8 cellular contexts compared by ENCODE assay signal in the genomic region with DNA sequence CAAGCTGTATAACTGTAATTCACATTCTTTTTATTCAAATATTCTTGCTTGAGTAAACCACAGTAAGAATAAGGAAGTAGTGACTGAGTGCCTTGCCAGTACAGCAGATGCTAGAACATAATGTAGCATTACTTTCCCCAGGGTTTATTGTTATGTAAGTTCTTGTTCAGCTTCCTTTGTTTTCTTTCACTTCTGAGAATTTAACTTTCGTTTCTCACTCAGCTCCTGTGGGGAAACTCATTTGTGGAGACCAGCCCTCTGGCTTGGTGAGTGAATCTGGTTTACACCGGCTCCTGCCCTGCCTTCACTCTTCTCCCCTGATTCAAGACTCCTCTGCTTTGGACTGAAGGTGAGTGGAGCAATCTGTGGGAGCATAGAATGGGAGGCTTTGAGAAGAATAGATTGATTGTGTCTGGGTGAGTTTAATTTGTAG. TPM values are rescaled to one million over a fixed set of nuclear protein-coding genes. Genes with fewer than 3 reads are reported as not detected.
DNase-seq lines count a peak whose midpoint lies in the region; FAIRE-seq and TF ChIP-seq lines count a peak whose summit lies in the region.

A gene with protein sequence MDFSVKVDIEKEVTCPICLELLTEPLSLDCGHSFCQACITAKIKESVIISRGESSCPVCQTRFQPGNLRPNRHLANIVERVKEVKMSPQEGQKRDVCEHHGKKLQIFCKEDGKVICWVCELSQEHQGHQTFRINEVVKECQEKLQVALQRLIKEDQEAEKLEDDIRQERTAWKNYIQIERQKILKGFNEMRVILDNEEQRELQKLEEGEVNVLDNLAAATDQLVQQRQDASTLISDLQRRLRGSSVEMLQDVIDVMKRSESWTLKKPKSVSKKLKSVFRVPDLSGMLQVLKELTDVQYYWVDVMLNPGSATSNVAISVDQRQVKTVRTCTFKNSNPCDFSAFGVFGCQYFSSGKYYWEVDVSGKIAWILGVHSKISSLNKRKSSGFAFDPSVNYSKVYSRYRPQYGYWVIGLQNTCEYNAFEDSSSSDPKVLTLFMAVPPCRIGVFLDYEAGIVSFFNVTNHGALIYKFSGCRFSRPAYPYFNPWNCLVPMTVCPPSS (plus strand): TSS at position 240 of the 433 bp plus-strand sequence. CDS start 6,443 bp downstream, outside the sequence.

- H3K36me3 Mint-ChIP-seq in HFFc6 (ENCODE audit: low read depth), result peaks cover 30% of the 10 kb centered on the region
- peaks cover 22% of the 10 kb centered on the region for H3K36me3 Mint-ChIP-seq in activated T-helper 1 cell treated with anti-CD3 and anti-CD28 coated beads, Interleukin-12 subunit alpha, Interleukin-12 subunit beta, Interleukin-2, Interleukin-4 antibody, amounts not matched to agents 30 ng/mL and 10 ng/mL and 1 ng/mL, durations not matched to agents 14 hours and 24 hours and 36 hours (ENCODE audit: low read depth)
- H3K36me3 Mint-ChIP-seq in neural progenitor cell, result no peaks in the 10 kb centered on the region

- H3K9me3 ChIP-seq in neural progenitor cell (ENCODE audit: low read depth) (no peaks in the 10 kb centered on the region), tibial nerve (no peaks in the 10 kb centered on the region)

- H3F3A ChIP-seq in neural progenitor cell (ENCODE audit: low read depth), result peaks cover 37% of the 10 kb centered on the region

- peak in 1 of 2 donors; percentile 26 for TF ChIP-seq POLR2A in tibial nerve (IDR thresholded peaks at IDR 0.05)

- H3K27ac Mint-ChIP-seq in HFFc6, result peak within 1 kb of the TSS; percentile 97
- H3K27ac Mint-ChIP-seq in activated T-helper 1 cell treated with anti-CD3 and anti-CD28 coated beads, Interleukin-12 subunit alpha, Interleukin-12 subunit beta, Interleukin-2, Interleukin-4 antibody, amounts not matched to agents 30 ng/mL and 10 ng/mL and 1 ng/mL, durations not matched to agents 14 hours and 24 hours and 36 hours, result peak within 1 kb of the TSS; percentile 89
- H3K27ac Mint-ChIP-seq in neural progenitor cell, result peak within 1 kb of the TSS; percentile 33

- FAIRE-seq in HTR-8/SVneo (lab: Jason Lieb, UNC), result no peak

- peak within 1 kb of the TSS; percentile 81 for H2AFZ ChIP-seq in neural progenitor cell (replicated peaks)

- TF ChIP-seq EP300 in tibial nerve (IDR thresholded peaks at IDR 0.05), result peak; percentile 39 to 82

- WGBS in tibial nerve, 2 donors, result 5 to 6% methylated on average over 2 of the region's 2 CpGs

- peak within 1 kb of the TSS; percentile 64 for H3K4me3 ChIP-seq in GM12865 (ENCODE audit: low read depth, low read length)
- peak within 1 kb of the TSS; percentile 60 for H3K4me3 ChIP-seq in fibroblast of pulmonary artery (replicated peaks; ENCODE audit: low read depth, low read length)
- peak within 1 kb of the TSS; percentile 15 for H3K4me3 ChIP-seq in neural progenitor cell
- H3K4me3 ChIP-seq in tibial nerve, result peak within 1 kb of the TSS; percentile 20 to 54 (median 47)

- peak; percentile 91 for DNase-seq in GM12865 (ENCODE audit: low read depth)
- peak; percentile 55 for DNase-seq in HFFc6
- peak; percentile 72 for DNase-seq in NOMO-1 treated with dmso at 0.1 percent for 144 hours (lab: John Stamatoyannopoulos, UW; ENCODE audit: unreplicated experiment)
- DNase-seq in activated T-helper 1 cell treated with anti-CD3 and anti-CD28 coated beads, Interleukin-12 subunit alpha, Interleukin-12 subunit beta, Interleukin-2, Interleukin-4 antibody, amounts not matched to agents 30 ng/mL and 10 ng/mL and 1 ng/mL, durations not matched to agents 14 hours and 24 hours and 36 hours (ENCODE audit: low spot score), result peak; percentile 59
- DNase-seq in fibroblast of pulmonary artery (ENCODE audit: low read depth), result peak; percentile 80
- DNase-seq in neural progenitor cell (ENCODE audit: low spot score), result peak; percentile 43
- peak in 1 of 2 donors; percentile 62 for DNase-seq in tibial nerve (ENCODE audit: low spot score in 2 of 2)
- no peak for DNase-seq in HTR-8/SVneo (ENCODE audit: insufficient read length, low spot score)

- no peaks in the 10 kb centered on the region for H3K27me3 ChIP-seq in neural progenitor cell
- no peaks in the 10 kb centered on the region for H3K27me3 ChIP-seq in tibial nerve

- TF ChIP-seq CTCF in GM12865 (IDR thresholded peaks at IDR 0.05; ENCODE audit: insufficient read depth, low read depth, low read length, missing control alignments) (no peak), HFFc6 (IDR thresholded peaks at IDR 0.05) (no peak), fibroblast of pulmonary artery (IDR thresholded peaks at IDR 0.05; ENCODE audit: low read length, missing control alignments) (no peak), neural progenitor cell (IDR thresholded peaks at IDR 0.05) (no peak), tibial nerve (IDR thresholded peaks at IDR 0.05) (no peak)

- H3K4me2 ChIP-seq in neural progenitor cell, result peak within 1 kb of the TSS; percentile 69

- H3K27me3 Mint-ChIP-seq in HFFc6 (ENCODE audit: insufficient read depth) (no peaks in the 10 kb centered on the region), neural progenitor cell (ENCODE audit: insufficient read depth, low read depth) (no peaks in the 10 kb centered on the region)
- H3K27me3 Mint-ChIP-seq in activated T-helper 1 cell treated with anti-CD3 and anti-CD28 coated beads, Interleukin-12 subunit alpha, Interleukin-12 subunit beta, Interleukin-2, Interleukin-4 antibody, amounts not matched to agents 30 ng/mL and 10 ng/mL and 1 ng/mL, durations not matched to agents 14 hours and 24 hours and 36 hours (ENCODE audit: insufficient read depth), result no peaks in the 10 kb centered on the region

- H3K4me1 Mint-ChIP-seq in HFFc6 (ENCODE audit: low read depth) (peaks cover 64% of the 10 kb centered on the region), neural progenitor cell (peaks cover 15% of the 10 kb centered on the region)
- H3K4me1 Mint-ChIP-seq in activated T-helper 1 cell treated with anti-CD3 and anti-CD28 coated beads, Interleukin-12 subunit alpha, Interleukin-12 subunit beta, Interleukin-2, Interleukin-4 antibody, amounts not matched to agents 30 ng/mL and 10 ng/mL and 1 ng/mL, durations not matched to agents 14 hours and 24 hours and 36 hours (ENCODE audit: low read depth), result peaks cover 52% of the 10 kb centered on the region

- H3K9me3 Mint-ChIP-seq in HFFc6 (no peaks in the 10 kb centered on the region), neural progenitor cell (no peaks in the 10 kb centered on the region)
- no peaks in the 10 kb centered on the region for H3K9me3 Mint-ChIP-seq in activated T-helper 1 cell treated with anti-CD3 and anti-CD28 coated beads, Interleukin-12 subunit alpha, Interleukin-12 subunit beta, Interleukin-2, Interleukin-4 antibody, amounts not matched to agents 30 ng/mL and 10 ng/mL and 1 ng/mL, durations not matched to agents 14 hours and 24 hours and 36 hours

- H3K4me3 Mint-ChIP-seq in HFFc6, result peak within 1 kb of the TSS; percentile 94
- peak within 1 kb of the TSS; percentile 93 for H3K4me3 Mint-ChIP-seq in activated T-helper 1 cell treated with anti-CD3 and anti-CD28 coated beads, Interleukin-12 subunit alpha, Interleukin-12 subunit beta, Interleukin-2, Interleukin-4 antibody, amounts not matched to agents 30 ng/mL and 10 ng/mL and 1 ng/mL, durations not matched to agents 14 hours and 24 hours and 36 hours
- H3K4me3 Mint-ChIP-seq in neural progenitor cell, result no peak within 1 kb of the TSS

- peaks cover 25% of the 10 kb centered on the region for H3K4me1 ChIP-seq in neural progenitor cell
- peaks cover 0 to 43% (median 10%) of the 10 kb centered on the region in 4 donors for H3K4me1 ChIP-seq in tibial nerve

- intact Hi-C loops in activated T-helper 1 cell treated with anti-CD3 and anti-CD28 coated beads, Interleukin-12 subunit alpha, Interleukin-12 subunit beta, Interleukin-2, Interleukin-4 antibody, amounts not matched to agents 30 ng/mL and 10 ng/mL and 1 ng/mL, durations not matched to agents 14 hours and 24 hours and 36 hours (cut with micrococcal nuclease), result loop anchor here (1.0 to 10.0 kb wide), 6 partner anchors 47 to 925 kb away; partner anchors contain the start of genes ARFIP2, CAVIN3, TAF10 and TIMM10B

- peaks cover 17% of the 10 kb centered on the region for H3K79me2 ChIP-seq in neural progenitor cell (ENCODE audit: low read depth)

- H3K9ac ChIP-seq in neural progenitor cell, result no peak within 1 kb of the TSS

- no peaks in the 10 kb centered on the region for H3K36me3 ChIP-seq in neural progenitor cell
- H3K36me3 ChIP-seq in tibial nerve, result no peaks in the 10 kb centered on the region

- no peaks in the 10 kb centered on the region for H4K20me1 ChIP-seq in neural progenitor cell (ENCODE audit: low read depth)

- peak within 1 kb of the TSS; percentile 93 for H3K27ac ChIP-seq in neural progenitor cell
- H3K27ac ChIP-seq in tibial nerve, result peak within 1 kb of the TSS; percentile 55 to 95 (median 86)

RNA-seq across cellular contexts. Expression of the gene that starts here (rescaled TPM):
- 100 to 1,000 TPM in 5 of 6 experiments, 10 to 100 TPM in 1; 77.9 to 131 (median 118) TPM for total RNA-seq in HFFc6 (2021; fragmentation: NEBNext Ultra II Directional; extraction: Animal tissue kit (Norgen Biotek cat#: 25700))
- total RNA-seq in activated T-helper 1 cell treated with anti-CD3 and anti-CD28 coated beads, Interleukin-12 subunit alpha, Interleukin-12 subunit beta, Interleukin-2, Interleukin-4 antibody, amounts not matched to agents 30 ng/mL and 10 ng/mL and 1 ng/mL, durations not matched to agents 14 hours and 24 hours and 36 hours, result 125 and 127 TPM in 2 replicates
- total RNA-seq in neural progenitor cell (ENCODE audit: low replicate concordance) (15.1 and 21.3 TPM in 2 replicates), tibial nerve (100 to 1,000 TPM in 2 of 4 donors, 10 to 100 TPM in 2; 78.3 to 131 (median 100) TPM)

Comparison
In these comparisons a context has a peak if more than half of its experiments do, and no peak if none do; other contexts are left out.
1. H3K27ac Mint-ChIP-seq: peak in every context shown above with its lines; median percentile 97 in HFFc6; 89 in activated T-helper 1 cell treated with anti-CD3 and anti-CD28 coated beads, Interleukin-12 subunit alpha, Interleukin-12 subunit beta, Interleukin-2, Interleukin-4 antibody, amounts not matched to agents 30 ng/mL and 10 ng/mL and 1 ng/mL, durations not matched to agents 14 hours and 24 hours and 36 hours; 33 in neural progenitor cell.